Comparison of ENCODE assay signal across 16 cellular contexts in genomic region chr3:181723568-181724431, GRCh38. TPM values are rescaled to one million over a fixed set of nuclear protein-coding genes. Genes with fewer than 3 reads are reported as not detected.
DNase-seq lines count a peak whose midpoint lies in the region; ATAC-seq and TF ChIP-seq lines count a peak whose summit lies in the region.
"Had no signal": no experiment of that assay in that cellular context is flagged by ENCODE, and none has a peak within 500 bp of the region (broad histone marks: within the 10 kb centered on the region; RNA-seq: fewer than 3 reads in every experiment).

No MANE protein-coding gene starts in this region.

- H3K4me3 Mint-ChIP-seq in activated naive CD4-positive, alpha-beta T cell treated with anti-CD3 and anti-CD28 coated beads, Interleukin-2, amount 10 ng/mL, durations not matched to agents 7 days and 5 days = peak overlapping the region; percentile 21
- no peak overlapping the region for H3K4me3 Mint-ChIP-seq in activated naive CD8-positive, alpha-beta T cell treated with anti-CD3 and anti-CD28 coated beads, Interleukin-2, amount 10 ng/mL, durations not matched to agents 7 days and 5 days

- peaks cover 10 to 100% (median 77%) of the 10 kb centered on the region in 3 donors for H3K27me3 ChIP-seq in stomach

- no peak for TF ChIP-seq POLR2A in stomach (IDR thresholded peaks at IDR 0.05)

- H3K4me1 ChIP-seq in stomach = peaks cover 0 to 53% (median 32%) of the 10 kb centered on the region in 4 donors

- H3K27ac Mint-ChIP-seq in activated naive CD4-positive, alpha-beta T cell treated with anti-CD3 and anti-CD28 coated beads, Interleukin-2, amount 10 ng/mL, durations not matched to agents 7 days and 5 days = peak overlapping the region; percentile 86
- peak overlapping the region; percentile 79 for H3K27ac Mint-ChIP-seq in activated naive CD8-positive, alpha-beta T cell treated with anti-CD3 and anti-CD28 coated beads, Interleukin-2, amount 10 ng/mL, durations not matched to agents 7 days and 5 days

- no peak for ATAC-seq in activated naive CD8-positive, alpha-beta T cell treated with anti-CD3 and anti-CD28 coated beads, Interleukin-2, amount 10 ng/mL, durations not matched to agents 7 days and 5 days (ENCODE audit: low read depth)
- ATAC-seq: upper lobe of right lung had no signal

- no peaks in the 10 kb centered on the region for H3K36me3 ChIP-seq in stomach
- H3K36me3 ChIP-seq: ascending aorta, upper lobe of right lung had no signal

- H3K4me3 ChIP-seq in stomach = no peak overlapping the region
- H3K4me3 ChIP-seq: ascending aorta, SK-N-MC, upper lobe of right lung had no signal

- H3K9me3 ChIP-seq in stomach = no peaks in the 10 kb centered on the region
- H3K9me3 ChIP-seq: ascending aorta, upper lobe of right lung had no signal

- no peak for TF ChIP-seq CTCF in stomach (IDR thresholded peaks at IDR 0.05)

- H3K27me3 Mint-ChIP-seq in activated naive CD4-positive, alpha-beta T cell treated with anti-CD3 and anti-CD28 coated beads, Interleukin-2, amount 10 ng/mL, durations not matched to agents 7 days and 5 days = peaks cover 96% of the 10 kb centered on the region
- peaks cover 95% of the 10 kb centered on the region for H3K27me3 Mint-ChIP-seq in activated naive CD8-positive, alpha-beta T cell treated with anti-CD3 and anti-CD28 coated beads, Interleukin-2, amount 10 ng/mL, durations not matched to agents 7 days and 5 days

- TF ChIP-seq EP300 in stomach (IDR thresholded peaks at IDR 0.05) = no peak

- peaks cover 14% of the 10 kb centered on the region for H3K9me3 Mint-ChIP-seq in activated naive CD4-positive, alpha-beta T cell treated with anti-CD3 and anti-CD28 coated beads, Interleukin-2, amount 10 ng/mL, durations not matched to agents 7 days and 5 days
- H3K9me3 Mint-ChIP-seq in activated naive CD8-positive, alpha-beta T cell treated with anti-CD3 and anti-CD28 coated beads, Interleukin-2, amount 10 ng/mL, durations not matched to agents 7 days and 5 days = peaks cover 7% of the 10 kb centered on the region

- H3K27ac ChIP-seq in substantia nigra (ENCODE audit: low read depth, low read length, poor library complexity, severe bottlenecking) (peak overlapping the region; percentile 93), stomach (no peak overlapping the region)
- H3K27ac ChIP-seq: ascending aorta, SK-N-MC, upper lobe of right lung had no signal

- WGBS in stomach, 5 donors = 33 to 71% (median 50%) methylated on average over 44 of the region's 44 CpGs

- intact Hi-C loops in head of caudate nucleus (cut with DNase I) = no loop called here
- intact Hi-C loops in stomach (cut with DNase I; ENCODE audit: low total_unique reads) = no loop called here

- no peak for DNase-seq in activated naive CD4-positive, alpha-beta T cell treated with anti-CD3 and anti-CD28 coated beads, Interleukin-2, amount 10 ng/mL, durations not matched to agents 7 days and 5 days
- DNase-seq in activated naive CD4-positive, alpha-beta T cell treated with Interleukin-2 at 50 U/mL for 16 hours = no peak
- peak; percentile 35 for DNase-seq in activated naive CD8-positive, alpha-beta T cell treated with anti-CD3 and anti-CD28 coated beads, Interleukin-2, amount 10 ng/mL, durations not matched to agents 7 days and 5 days
- DNase-seq in head of caudate nucleus (peak in 24 of 42 donors; percentile 40 to 79 (median 59)), substantia nigra (lab: John Stamatoyannopoulos, UW) (peak in 16 of 49 donors; percentile 18 to 71 (median 38)), NCI-H1694 (lab: John Stamatoyannopoulos, UW) (no peak), stomach (no peak), NCI-H2171 treated with DMSO at 0.1 percent for 48 hours (lab: John Stamatoyannopoulos, UW) (no peak)
- DNase-seq: activated CD8-positive, alpha-beta memory T cell treated with anti-CD3 and anti-CD28 coated beads, Interleukin-2, amount 50 U/mL, for 4 hours; Calu3; NCI-H187; NCI-H510A treated with DMSO at 0.1 percent for 48 hours; stimulated activated CD4-positive, alpha-beta T cell treated with anti-CD3 and anti-CD28 coated beads, Interleukin-4, amount 100 ng/mL, for 1 hour; upper lobe of right lung had no signal

- CTCF ChIA-PET in activated naive CD4-positive, alpha-beta T cell treated with anti-CD3 and anti-CD28 coated beads, Interleukin-2, amount 10 ng/mL, durations not matched to agents 7 days and 5 days (lab: Charles Lee) = interaction anchor here (0.9 to 1.0 kb wide), 3 partner anchors 20 to 23 kb away, joined by 3 read pairs; no protein-coding TSS in a partner anchor

- POLR2A ChIA-PET in activated naive CD8-positive, alpha-beta T cell treated with anti-CD3 and anti-CD28 coated beads, Interleukin-2, amount 10 ng/mL, durations not matched to agents 7 days and 5 days (lab: Charles Lee) = no interaction called here

- H3K4me1 Mint-ChIP-seq in activated naive CD4-positive, alpha-beta T cell treated with anti-CD3 and anti-CD28 coated beads, Interleukin-2, amount 10 ng/mL, durations not matched to agents 7 days and 5 days = peaks cover 11% of the 10 kb centered on the region
- peaks cover 13% of the 10 kb centered on the region for H3K4me1 Mint-ChIP-seq in activated naive CD8-positive, alpha-beta T cell treated with anti-CD3 and anti-CD28 coated beads, Interleukin-2, amount 10 ng/mL, durations not matched to agents 7 days and 5 days

- H3K36me3 Mint-ChIP-seq in activated naive CD4-positive, alpha-beta T cell treated with anti-CD3 and anti-CD28 coated beads, Interleukin-2, amount 10 ng/mL, durations not matched to agents 7 days and 5 days = peaks cover 20% of the 10 kb centered on the region
- H3K36me3 Mint-ChIP-seq in activated naive CD8-positive, alpha-beta T cell treated with anti-CD3 and anti-CD28 coated beads, Interleukin-2, amount 10 ng/mL, durations not matched to agents 7 days and 5 days = peaks cover 7% of the 10 kb centered on the region

RNA-seq across cellular contexts. Expression of gene SOX2, which starts 12.1 kb away (rescaled TPM):
- not detected for total RNA-seq in activated naive CD8-positive, alpha-beta T cell treated with anti-CD3 and anti-CD28 coated beads, Interleukin-2, amount 10 ng/mL, durations not matched to agents 7 days and 5 days
- 10 to 100 TPM in 2 of 5 donors, 1 to 10 TPM in 2, not detected in 1; 4.1 to 16.5 (median 10.6) TPM for total RNA-seq in stomach
- 10 to 100 TPM in 1 of 3 donors, 1 to 10 TPM in 2; 6.1 to 26.9 (median 8.1) TPM for polyA plus RNA-seq in stomach

Comparison
In these comparisons a context has a peak if more than half of its experiments do, and no peak if none do; other contexts are left out.
1. DNase-seq: peak in activated naive CD8-positive, alpha-beta T cell treated with anti-CD3 and anti-CD28 coated beads, Interleukin-2, amount 10 ng/mL, durations not matched to agents 7 days and 5 days (single experiment) and head of caudate nucleus (24 of 42); none in activated naive CD4-positive, alpha-beta T cell treated with anti-CD3 and anti-CD28 coated beads, Interleukin-2, amount 10 ng/mL, durations not matched to agents 7 days and 5 days (single experiment), activated naive CD4-positive, alpha-beta T cell treated with Interleukin-2 at 50 U/mL for 16 hours (single experiment), NCI-H1694 (single experiment), stomach (single experiment) and NCI-H2171 treated with DMSO at 0.1 percent for 48 hours (single experiment).